ENCODE assay signal across 11 cellular contexts in the genomic region with DNA sequence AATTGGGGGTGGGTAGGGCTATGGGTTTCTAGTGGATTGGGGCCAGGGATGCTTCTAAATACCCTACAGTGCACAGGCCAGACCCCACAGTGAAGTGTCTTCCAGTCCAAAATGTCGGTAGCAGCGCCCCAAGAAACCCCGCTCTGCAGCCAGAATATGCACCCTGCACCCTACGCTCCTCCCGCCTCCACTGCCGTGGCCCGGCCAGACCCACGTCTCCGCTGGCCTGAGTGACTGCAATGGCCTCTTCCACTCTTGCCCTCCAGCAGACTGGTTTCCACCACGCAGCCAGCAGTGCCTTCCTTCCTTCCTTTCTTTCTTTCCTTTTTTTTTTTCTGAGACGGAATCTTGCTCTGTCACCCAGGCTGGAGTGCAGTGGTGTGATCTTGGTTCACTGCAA.
"Had no signal": no experiment of that assay in that cellular context is flagged by ENCODE, and none has a peak within 500 bp of the region (broad histone marks: within the 10 kb centered on the region; RNA-seq: fewer than 3 reads in every experiment).

No MANE protein-coding gene starts in this region.

- H3K36me3 ChIP-seq: pancreas, tibial artery had no signal

- DNase-seq: dorsolateral prefrontal cortex; islet precursor cell; pancreas; stimulated activated naive B cell treated with anti-CD40 and anti-IgM and Interleukin-4, amounts not matched to agents 10 μg/mL and 1 μg/mL and 100 μg/mL, for 72 hours; tibial artery had no signal

- H3K9me3 ChIP-seq: pancreas, tibial artery had no signal

- H3K4me3 ChIP-seq: dorsolateral prefrontal cortex, hepatocyte, lung, pancreas, tibial artery had no signal

- H3K9me3 Mint-ChIP-seq: activated naive CD4-positive, alpha-beta T cell treated with anti-CD3 and anti-CD28 coated beads for 36 hours; mesothelial cell of epicardium; neural crest cell; stimulated activated naive B cell treated with anti-CD40 and anti-IgM and Interleukin-4, amounts not matched to agents 10 μg/mL and 1 μg/mL and 100 μg/mL, for 72 hours had no signal

- H3K4me3 Mint-ChIP-seq: activated naive CD4-positive, alpha-beta T cell treated with anti-CD3 and anti-CD28 coated beads for 36 hours; mesothelial cell of epicardium; neural crest cell; stimulated activated naive B cell treated with anti-CD40 and anti-IgM and Interleukin-4, amounts not matched to agents 10 μg/mL and 1 μg/mL and 100 μg/mL, for 72 hours had no signal

- H3K36me3 Mint-ChIP-seq: mesothelial cell of epicardium; stimulated activated naive B cell treated with anti-CD40 and anti-IgM and Interleukin-4, amounts not matched to agents 10 μg/mL and 1 μg/mL and 100 μg/mL, for 72 hours had no signal

- H3K27me3 ChIP-seq: pancreas had no signal

- H3K27ac ChIP-seq: dorsolateral prefrontal cortex, hepatocyte, pancreas, tibial artery had no signal

- H3K27ac Mint-ChIP-seq: activated naive CD4-positive, alpha-beta T cell treated with anti-CD3 and anti-CD28 coated beads for 36 hours; mesothelial cell of epicardium; stimulated activated naive B cell treated with anti-CD40 and anti-IgM and Interleukin-4, amounts not matched to agents 10 μg/mL and 1 μg/mL and 100 μg/mL, for 72 hours had no signal

- FAIRE-seq: pancreas, urothelium cell line had no signal
